In genomic region chr4:154049457-154050181, GRCh38 we compare ENCODE assay signal across 11 cellular contexts.
DNase-seq lines count a peak whose midpoint lies in the region; ATAC-seq, FAIRE-seq and TF ChIP-seq lines count a peak whose summit lies in the region.
"Had no signal": no experiment of that assay in that cellular context is flagged by ENCODE, and none has a peak within 500 bp of the region (broad histone marks: within the 10 kb centered on the region; RNA-seq: fewer than 3 reads in every experiment).

No MANE protein-coding gene starts in this region.

- DNase-seq in COLO668 (lab: John Stamatoyannopoulos, UW; ENCODE audit: unreplicated experiment) (peak; percentile 3), HT-29 (ENCODE audit: low spot score) (peak; percentile 8), astrocyte (ENCODE audit: low read depth) (peak; percentile 39), left kidney (ENCODE audit: low read depth, low spot score) (peak; percentile 44), T1000 (lab: John Stamatoyannopoulos, UW) (no peak)
- no peak for DNase-seq in activated naive CD4-positive, alpha-beta T cell treated with anti-CD3 and anti-CD28 coated beads, Interleukin-2, amount 50 U/mL, for 16 hours
- DNase-seq: psoas muscle had no signal

- H3K4me2 ChIP-seq in astrocyte (ENCODE audit: low read length), result no peak overlapping the region

- H3K36me3 ChIP-seq in astrocyte (ENCODE audit: insufficient read depth, low read length), result no peaks in the 10 kb centered on the region

- no peak overlapping the region for H3K9ac ChIP-seq in astrocyte (ENCODE audit: low read length)

- H3K4me3 Mint-ChIP-seq in astrocyte (ENCODE audit: unreplicated experiment), result no peak overlapping the region
- H3K4me3 Mint-ChIP-seq: central memory CD8-positive, alpha-beta T cell had no signal

- peaks cover 17% of the 10 kb centered on the region for H3K9me3 Mint-ChIP-seq in astrocyte (ENCODE audit: unreplicated experiment)

- no peaks in the 10 kb centered on the region for H3K9me3 ChIP-seq in astrocyte (ENCODE audit: insufficient read depth, low read depth, low read length)

- FAIRE-seq in astrocyte (lab: Jason Lieb, UNC), result peak; percentile 52
- FAIRE-seq: islet of Langerhans had no signal

- TF ChIP-seq CTCF in astrocyte (IDR thresholded peaks at IDR 0.05; ENCODE audit: insufficient read depth, low read depth, low read length), result no peak

- ATAC-seq in GM21360 (IDR thresholded peaks at IDR 0.05; ENCODE audit: unreplicated experiment) (no peak), GM19467 (IDR thresholded peaks at IDR 0.05; ENCODE audit: unreplicated experiment) (no peak)

- H3K79me2 ChIP-seq in astrocyte (ENCODE audit: insufficient read depth, low read length), result no peaks in the 10 kb centered on the region

- no peak overlapping the region for H2AFZ ChIP-seq in astrocyte (ENCODE audit: low read depth, low read length)

- H3K27ac ChIP-seq in astrocyte (ENCODE audit: low read depth, low read length), result no peak overlapping the region
- H3K27ac ChIP-seq: psoas muscle had no signal

- peak overlapping the region; percentile 72 for H3K27ac Mint-ChIP-seq in astrocyte (ENCODE audit: unreplicated experiment)

- H3K36me3 Mint-ChIP-seq in astrocyte (ENCODE audit: low read depth, unreplicated experiment), result peaks cover 2% of the 10 kb centered on the region

- no peak overlapping the region for H3K4me3 ChIP-seq in astrocyte (ENCODE audit: insufficient read depth, low read depth, low read length)
- H3K4me3 ChIP-seq: psoas muscle had no signal

- H4K20me1 ChIP-seq in astrocyte (ENCODE audit: insufficient read depth, low read length), result no peaks in the 10 kb centered on the region

- peaks cover 10% of the 10 kb centered on the region for H3K4me1 Mint-ChIP-seq in astrocyte (ENCODE audit: low read depth, unreplicated experiment)
- H3K4me1 Mint-ChIP-seq: central memory CD8-positive, alpha-beta T cell had no signal

- no peaks in the 10 kb centered on the region for H3K27me3 ChIP-seq in astrocyte (ENCODE audit: insufficient read depth, low read length)

- peaks cover 3% of the 10 kb centered on the region for H3K27me3 Mint-ChIP-seq in astrocyte (ENCODE audit: low read depth, unreplicated experiment)
- H3K27me3 Mint-ChIP-seq: central memory CD8-positive, alpha-beta T cell had no signal

- no peaks in the 10 kb centered on the region for H3K4me1 ChIP-seq in astrocyte (ENCODE audit: insufficient read depth, low read length)
- H3K4me1 ChIP-seq: psoas muscle had no signal

Comparison
In these comparisons a context has a peak if more than half of its experiments do, and no peak if none do; other contexts are left out.
1. DNase-seq: peak in COLO668 (single experiment), HT-29 (single experiment), astrocyte (single experiment) and left kidney (single experiment); none in activated naive CD4-positive, alpha-beta T cell treated with anti-CD3 and anti-CD28 coated beads, Interleukin-2, amount 50 U/mL, for 16 hours (single experiment) and T1000 (single experiment).